In genomic region chr13:21060827-21061076, GRCh38 we compare ENCODE assay signal across 9 cellular contexts. TPM values are rescaled to one million over a fixed set of nuclear protein-coding genes. Genes with fewer than 3 reads are reported as not detected.
A peak's percentile ranks its signal among the peaks of the same experiment; 100 is the strongest.
DNase-seq lines count a peak whose midpoint lies in the region; ATAC-seq and TF ChIP-seq lines count a peak whose summit lies in the region.
"Had no signal": no experiment of that assay in that cellular context is flagged by ENCODE, and none has a peak within 500 bp of the region (broad histone marks: within the 10 kb centered on the region; RNA-seq: fewer than 3 reads in every experiment).

No MANE protein-coding gene starts in this region.

- TF ChIP-seq CTCF in AG04450 (IDR thresholded peaks at IDR 0.05; ENCODE audit: low read depth, low read length), result no peak
- TF ChIP-seq CTCF in dorsolateral prefrontal cortex (IDR thresholded peaks at IDR 0.05 in 54 of 56, conservative IDR thresholded peaks at IDR 0.05 in 2 of 56; ENCODE audit: low read depth in 1 of 56, partially characterized antibody in 56 of 56), result no peak

- peaks cover 8% of the 10 kb centered on the region for H3K9me3 ChIP-seq in AG04450 (ENCODE audit: control insufficient read depth, insufficient read depth, low read length)
- H3K9me3 ChIP-seq in mucosa of rectum (ENCODE audit: control insufficient read depth in 2 of 2, low read length in 2 of 2), result no peaks in the 10 kb centered on the region

- peaks cover 56% of the 10 kb centered on the region for H3K27me3 Mint-ChIP-seq in activated T-helper 1 cell treated with anti-CD3 and anti-CD28 coated beads, Interleukin-12 subunit alpha, Interleukin-12 subunit beta, Interleukin-2, Interleukin-4 antibody, amounts not matched to agents 30 ng/mL and 10 ng/mL and 1 ng/mL, durations not matched to agents 14 hours and 24 hours and 36 hours (ENCODE audit: insufficient read depth)

- POLR2A ChIA-PET in AG04450 (lab: Yijun Ruan, JAX), result interaction anchor here (1.0 to 1.4 kb wide), 4 partner anchors 9 to 46 kb away, joined by 3 to 13 read pairs (median 6); no protein-coding TSS in a partner anchor

- H3K27ac ChIP-seq in AG04450 (ENCODE audit: low read depth, low read length), result peak overlapping the region; percentile 47
- peak overlapping the region in 52 of 59 donors; percentile 41 to 98 (median 90) for H3K27ac ChIP-seq in dorsolateral prefrontal cortex
- peak overlapping the region; percentile 87 to 93 for H3K27ac ChIP-seq in mucosa of rectum (ENCODE audit: low read depth in 2 of 2, low read length in 2 of 2)

- no peaks in the 10 kb centered on the region for H3K9me3 Mint-ChIP-seq in activated T-helper 1 cell treated with anti-CD3 and anti-CD28 coated beads, Interleukin-12 subunit alpha, Interleukin-12 subunit beta, Interleukin-2, Interleukin-4 antibody, amounts not matched to agents 30 ng/mL and 10 ng/mL and 1 ng/mL, durations not matched to agents 14 hours and 24 hours and 36 hours

- no peak overlapping the region for H3K27ac Mint-ChIP-seq in activated T-helper 1 cell treated with anti-CD3 and anti-CD28 coated beads, Interleukin-12 subunit alpha, Interleukin-12 subunit beta, Interleukin-2, Interleukin-4 antibody, amounts not matched to agents 30 ng/mL and 10 ng/mL and 1 ng/mL, durations not matched to agents 14 hours and 24 hours and 36 hours

- CTCF ChIA-PET in AG04450 (lab: Charles Lee), result no interaction called here

- H3K9ac ChIP-seq in mucosa of rectum (ENCODE audit: low read depth in 1 of 2, low read length in 2 of 2), result peak overlapping the region in 1 of 2 donors; percentile 81

- peaks cover 3 to 4% of the 10 kb centered on the region in 2 donors for H3K4me1 ChIP-seq in mucosa of rectum (ENCODE audit: control insufficient read depth in 2 of 2, insufficient read depth in 2 of 2, low read length in 2 of 2)

- no peaks in the 10 kb centered on the region for H3K27me3 ChIP-seq in AG04450 (ENCODE audit: control insufficient read depth, insufficient read depth, low read length)
- H3K27me3 ChIP-seq in dorsolateral prefrontal cortex, result peaks cover 0 to 21% (median 4%) of the 10 kb centered on the region in 45 donors
- peaks cover 0 to 3% of the 10 kb centered on the region in 2 donors for H3K27me3 ChIP-seq in mucosa of rectum (ENCODE audit: control insufficient read depth in 2 of 2, insufficient read depth in 2 of 2, low read length in 2 of 2)

- ATAC-seq in HG03159 (IDR thresholded peaks at IDR 0.05; ENCODE audit: unreplicated experiment), result peak; percentile 19

- H3K36me3 ChIP-seq in mucosa of rectum (ENCODE audit: control insufficient read depth in 2 of 2, insufficient read depth in 2 of 2, low read length in 2 of 2), result no peaks in the 10 kb centered on the region

- H3K4me3 ChIP-seq in AG04450 (ENCODE audit: low read depth, low read length), result peak overlapping the region; percentile 77
- peak overlapping the region; percentile 49 to 93 (median 76) for H3K4me3 ChIP-seq in dorsolateral prefrontal cortex
- peak overlapping the region; percentile 69 to 76 for H3K4me3 ChIP-seq in mucosa of rectum (ENCODE audit: low read length in 2 of 2)

- intact Hi-C loops in dorsolateral prefrontal cortex (cut with DNase I), result loop anchor here in 1 of 2 donors (5.0 kb wide), 1 partner anchor 118 kb away; no protein-coding TSS in a partner anchor
- intact Hi-C loops in activated T-helper 1 cell treated with anti-CD3 and anti-CD28 coated beads, Interleukin-12 subunit alpha, Interleukin-12 subunit beta, Interleukin-2, Interleukin-4 antibody, amounts not matched to agents 30 ng/mL and 10 ng/mL and 1 ng/mL, durations not matched to agents 14 hours and 24 hours and 36 hours (cut with micrococcal nuclease), result loop anchor here (1.0 kb wide), 1 partner anchor 43 kb away; no protein-coding TSS in a partner anchor

- no peaks in the 10 kb centered on the region for H3K4me1 Mint-ChIP-seq in activated T-helper 1 cell treated with anti-CD3 and anti-CD28 coated beads, Interleukin-12 subunit alpha, Interleukin-12 subunit beta, Interleukin-2, Interleukin-4 antibody, amounts not matched to agents 30 ng/mL and 10 ng/mL and 1 ng/mL, durations not matched to agents 14 hours and 24 hours and 36 hours (ENCODE audit: low read depth)

- no peaks in the 10 kb centered on the region for H3K36me3 Mint-ChIP-seq in activated T-helper 1 cell treated with anti-CD3 and anti-CD28 coated beads, Interleukin-12 subunit alpha, Interleukin-12 subunit beta, Interleukin-2, Interleukin-4 antibody, amounts not matched to agents 30 ng/mL and 10 ng/mL and 1 ng/mL, durations not matched to agents 14 hours and 24 hours and 36 hours (ENCODE audit: low read depth)

- no peak overlapping the region for H3K4me3 Mint-ChIP-seq in activated T-helper 1 cell treated with anti-CD3 and anti-CD28 coated beads, Interleukin-12 subunit alpha, Interleukin-12 subunit beta, Interleukin-2, Interleukin-4 antibody, amounts not matched to agents 30 ng/mL and 10 ng/mL and 1 ng/mL, durations not matched to agents 14 hours and 24 hours and 36 hours

- DNase-seq in AG04450 (ENCODE audit: low read depth, low spot score) (no peak), dorsolateral prefrontal cortex (no peak), NCI-H1048 (lab: John Stamatoyannopoulos, UW) (no peak), DMS79 treated with DMSO at 0.1 percent for 48 hours (lab: John Stamatoyannopoulos, UW) (no peak), 8988T (no peak)
- no peak for DNase-seq in activated T-helper 1 cell treated with anti-CD3 and anti-CD28 coated beads, Interleukin-12 subunit alpha, Interleukin-12 subunit beta, Interleukin-2, Interleukin-4 antibody, amounts not matched to agents 30 ng/mL and 10 ng/mL and 1 ng/mL, durations not matched to agents 14 hours and 24 hours and 36 hours (ENCODE audit: low spot score)
- DNase-seq: DND-41 had no signal

RNA-seq across cellular contexts. Expression of gene LATS2, which starts 0.6 kb away (rescaled TPM):
- 19.3 and 21.7 TPM in 2 replicates for polyA plus RNA-seq in AG04450 (2011; rRNA removed)
- 31.4 and 33.0 TPM in 2 replicates for polyA minus RNA-seq in AG04450 (2011; rRNA and poly(A)+ RNA removed)
- total RNA-seq in dorsolateral prefrontal cortex, result 10 to 100 TPM in 12 of 120 experiments, 1 to 10 TPM in 108; 2.5 to 18.2 (median 6.0) TPM
- total RNA-seq in activated T-helper 1 cell treated with anti-CD3 and anti-CD28 coated beads, Interleukin-12 subunit alpha, Interleukin-12 subunit beta, Interleukin-2, Interleukin-4 antibody, amounts not matched to agents 30 ng/mL and 10 ng/mL and 1 ng/mL, durations not matched to agents 14 hours and 24 hours and 36 hours, result 2.2 and 2.5 TPM in 2 replicates
